Comparison of ENCODE assay signal across 9 cellular contexts in genomic region chr14:70073924-70074566, GRCh38.
DNase-seq lines count a peak whose midpoint lies in the region; FAIRE-seq and TF ChIP-seq lines count a peak whose summit lies in the region.
"Had no signal": no experiment of that assay in that cellular context is flagged by ENCODE, and none has a peak within 500 bp of the region (broad histone marks: within the 10 kb centered on the region; RNA-seq: fewer than 3 reads in every experiment).

No MANE protein-coding gene starts in this region.

- TF ChIP-seq EP300 in transverse colon (IDR thresholded peaks at IDR 0.05; ENCODE audit: low read depth): no peak

- no peak overlapping the region for H3K4me3 Mint-ChIP-seq in nephron
- H3K4me3 Mint-ChIP-seq: naive thymus-derived CD8-positive, alpha-beta T cell had no signal

- TF ChIP-seq CTCF in AG09309 (IDR thresholded peaks at IDR 0.05; ENCODE audit: control insufficient read depth, insufficient read depth, low read depth, low read length, missing control alignments): peak; percentile 74
- peak; percentile 61 to 66 (median 65) for TF ChIP-seq CTCF in nephron (IDR thresholded peaks at IDR 0.05; ENCODE audit: unreplicated experiment in 3 of 3)
- peak; percentile 66 to 79 (median 73) for TF ChIP-seq CTCF in transverse colon (IDR thresholded peaks at IDR 0.05)

- peak; percentile 88 for FAIRE-seq in GM19239 (lab: Jason Lieb, UNC)

- peaks cover 17% of the 10 kb centered on the region for H3K27me3 Mint-ChIP-seq in nephron (ENCODE audit: low read depth)

- H3K27me3 ChIP-seq in transverse colon: no peaks in the 10 kb centered on the region

- H3K27ac Mint-ChIP-seq in nephron: no peak overlapping the region
- H3K27ac Mint-ChIP-seq: naive thymus-derived CD8-positive, alpha-beta T cell had no signal

- H3K4me1 ChIP-seq in transverse colon: no peaks in the 10 kb centered on the region

- H3K27ac ChIP-seq in transverse colon: no peak overlapping the region

- H3K4me3 ChIP-seq in AG09309 (ENCODE audit: control insufficient read depth, low read depth, low read length): no peak overlapping the region
- H3K4me3 ChIP-seq in transverse colon: no peak overlapping the region

- no peaks in the 10 kb centered on the region for H3K4me1 Mint-ChIP-seq in nephron
- H3K4me1 Mint-ChIP-seq: naive thymus-derived CD8-positive, alpha-beta T cell had no signal

- WGBS in transverse colon (ENCODE audit: low coverage in 1 of 2), 2 donors: 46 to 50% methylated on average over 2 to 3 of the region's 3 CpGs

- in situ Hi-C loops in transverse colon (cut with MboI; ENCODE audit: low pct_ligation_motif_present in 1 of 4, low pct_unique_long_range_greater_than_20kb in 1 of 4, low sequenced_read_pairs in 3 of 4): no loop called here

- DNase-seq in AG09309 (ENCODE audit: low read depth) (no peak), GM19239 (ENCODE audit: insufficient read length, low spot score) (peak; percentile 57), NCI-H2227 (lab: John Stamatoyannopoulos, UW; ENCODE audit: unreplicated experiment) (peak; percentile 82), erythroblast (lab: John Stamatoyannopoulos, UW) (peak; percentile 65 to 73), transverse colon (peak; percentile 68), cortex of kidney (lab: John Stamatoyannopoulos, UW) (no peak)
- peak; percentile 8 for DNase-seq in activated CD4-positive, alpha-beta T cell treated with anti-CD3 and anti-CD28 coated beads, Interleukin-2, amount 50 U/mL, for 1 hour

- TF ChIP-seq POLR2A in erythroblast (IDR thresholded peaks at IDR 0.05; ENCODE audit: low read length) (no peak), transverse colon (IDR thresholded peaks at IDR 0.05) (no peak)

- no peaks in the 10 kb centered on the region for H3K36me3 ChIP-seq in transverse colon

- H3K9me3 ChIP-seq in transverse colon: no peaks in the 10 kb centered on the region

- no peaks in the 10 kb centered on the region for H3K36me3 Mint-ChIP-seq in nephron (ENCODE audit: low read depth)
- H3K36me3 Mint-ChIP-seq: naive thymus-derived CD8-positive, alpha-beta T cell had no signal

- no peaks in the 10 kb centered on the region for H3K9me3 Mint-ChIP-seq in nephron
- H3K9me3 Mint-ChIP-seq: naive thymus-derived CD8-positive, alpha-beta T cell had no signal

- intact Hi-C loops in transverse colon (cut with DNase I; ENCODE audit: low total_unique reads): no loop called here

Comparison
In these comparisons a context has a peak if more than half of its experiments do, and no peak if none do; other contexts are left out.
1. DNase-seq: peak in GM19239 (single experiment), NCI-H2227 (single experiment), activated CD4-positive, alpha-beta T cell treated with anti-CD3 and anti-CD28 coated beads, Interleukin-2, amount 50 U/mL, for 1 hour (single experiment), erythroblast (2 of 2) and transverse colon (single experiment); none in AG09309 (single experiment) and cortex of kidney (single experiment).
2. Peak in every context shown above with its lines, with median percentiles within 50 percentile points of each other: CTCF ChIP-seq.